Comparison of ENCODE assay signal across 14 cellular contexts in genomic region chr12:69468237-69469026, GRCh38. TPM values are rescaled to one million over a fixed set of nuclear protein-coding genes. Genes with fewer than 3 reads are reported as not detected.
DNase-seq lines count a peak whose midpoint lies in the region; ATAC-seq and TF ChIP-seq lines count a peak whose summit lies in the region.
"Had no signal": no experiment of that assay in that cellular context is flagged by ENCODE, and none has a peak within 500 bp of the region (broad histone marks: within the 10 kb centered on the region; RNA-seq: fewer than 3 reads in every experiment).

No MANE protein-coding gene starts in this region.

- peaks cover 4% of the 10 kb centered on the region for H3K79me1 ChIP-seq in H9 (ENCODE audit: insufficient read depth, low read depth, low read length, poor library complexity, severe bottlenecking)
- H3K79me1 ChIP-seq in mesenchymal stem cell (replicated peaks; ENCODE audit: low read length, poor library complexity, severe bottlenecking) = no peaks in the 10 kb centered on the region

- POLR2A ChIA-PET in CD4-positive, alpha-beta T cell (lab: Charles Lee) = no interaction called here

- WGBS in H9 (ENCODE audit: extremely low coverage, insufficient read length, low lambda C conversion rate) = no CpG with 5 or more reads among the region's 7 CpGs
- WGBS in mesenchymal stem cell = 92% methylated on average over 6 of the region's 7 CpGs

- H3K4me3 ChIP-seq in adipocyte (ENCODE audit: low read length) (peak overlapping the region; percentile 32), mesenchymal stem cell (ENCODE audit: insufficient read depth in 1 of 2, low read depth in 1 of 2, low read length in 2 of 2) (no peak overlapping the region), Peyer's patch (no peak overlapping the region)

- H3K27ac ChIP-seq in CD4-positive, alpha-beta T cell (ENCODE audit: low read depth, low read length) = no peak overlapping the region
- H3K27ac ChIP-seq in H9 (ENCODE audit: insufficient read length, low read depth, low read length) = no peak overlapping the region
- H3K27ac ChIP-seq in mesenchymal stem cell (ENCODE audit: low read length, poor library complexity, severe bottlenecking) = no peak overlapping the region
- no peak overlapping the region for H3K27ac ChIP-seq in Peyer's patch
- H3K27ac ChIP-seq: C4-2B had no signal

- no peak overlapping the region for H3K9ac ChIP-seq in H9 (ENCODE audit: extremely low read depth, insufficient read length, low read length)
- peak overlapping the region; percentile 49 for H3K9ac ChIP-seq in adipocyte (ENCODE audit: low read length)
- H3K9ac ChIP-seq in mesenchymal stem cell (ENCODE audit: low read length) = peak overlapping the region; percentile 70

- H4K8ac ChIP-seq in H9 (replicated peaks; ENCODE audit: insufficient read length, low read depth, low read length) = no peak overlapping the region
- no peak overlapping the region for H4K8ac ChIP-seq in mesenchymal stem cell (ENCODE audit: low read length)

- H3K27me3 ChIP-seq in CD4-positive, alpha-beta T cell (ENCODE audit: control insufficient read depth, insufficient read depth, low read length) = peaks cover 2% of the 10 kb centered on the region
- H3K27me3 ChIP-seq in H9 (ENCODE audit: insufficient read depth, low read length) = no peaks in the 10 kb centered on the region
- H3K27me3 ChIP-seq in adipocyte (replicated peaks; ENCODE audit: control insufficient read depth, insufficient read depth, low read length) = no peaks in the 10 kb centered on the region
- H3K27me3 ChIP-seq in mesenchymal stem cell (ENCODE audit: control insufficient read depth in 1 of 2, insufficient read depth in 1 of 2, low read length in 2 of 2) = no peaks in the 10 kb centered on the region
- H3K27me3 ChIP-seq in Peyer's patch = no peaks in the 10 kb centered on the region

- H3K9me3 ChIP-seq in CD4-positive, alpha-beta T cell (ENCODE audit: control insufficient read depth, low read length) = no peaks in the 10 kb centered on the region
- H3K9me3 ChIP-seq in H9 (ENCODE audit: control insufficient read depth, low read depth, low read length) (no peaks in the 10 kb centered on the region), adipocyte (ENCODE audit: control insufficient read depth, low read length) (no peaks in the 10 kb centered on the region), mesenchymal stem cell (ENCODE audit: control insufficient read depth, low read length) (no peaks in the 10 kb centered on the region), Peyer's patch (no peaks in the 10 kb centered on the region)

- no peak overlapping the region for H3K27ac Mint-ChIP-seq in CD4-positive, alpha-beta T cell
- peak overlapping the region in 2 of 3 experiments; percentile 72 to 75; a peak in 4 of 7 replicates for H3K27ac Mint-ChIP-seq in H9

- H4K5ac ChIP-seq in H9 (ENCODE audit: insufficient read length, low read depth, low read length) = no peak overlapping the region

- H2BK5ac ChIP-seq in H9 (ENCODE audit: insufficient read length, low read length) (no peak overlapping the region), mesenchymal stem cell (ENCODE audit: low read depth, low read length, poor library complexity, severe bottlenecking) (no peak overlapping the region)

- H2BK15ac ChIP-seq in H9 (ENCODE audit: low read depth, low read length) (no peak overlapping the region), mesenchymal stem cell (ENCODE audit: low read depth, poor library complexity, severe bottlenecking) (no peak overlapping the region)

- TF ChIP-seq POLR2A in Peyer's patch (IDR thresholded peaks at IDR 0.05) = no peak

- H3K4me1 ChIP-seq in H9 (ENCODE audit: insufficient read depth, low read length) (0 out of 2 replicates have a peak, but pooled peaks cover 4% of the 10 kb centered on the region), adipocyte (ENCODE audit: control insufficient read depth, insufficient read depth, low read length) (peaks cover 41% of the 10 kb centered on the region), mesenchymal stem cell (ENCODE audit: control insufficient read depth, insufficient read depth, low read depth, low read length) (peaks cover 2% of the 10 kb centered on the region), Peyer's patch (peaks cover 0 to 25% (median 9%) of the 10 kb centered on the region in 4 donors)

- H3K9me3 Mint-ChIP-seq in CD4-positive, alpha-beta T cell = no peaks in the 10 kb centered on the region
- H3K9me3 Mint-ChIP-seq in H9 = no peaks in the 10 kb centered on the region

- no peak for ATAC-seq in CD4-positive, alpha-beta T cell (ENCODE audit: poor library complexity)
- ATAC-seq: HCT116 had no signal

- H2AK5ac ChIP-seq in H9 (ENCODE audit: insufficient read length, low read length) = no peak overlapping the region
- no peak overlapping the region for H2AK5ac ChIP-seq in mesenchymal stem cell (ENCODE audit: low read length, severe bottlenecking)

- no peak for DNase-seq in CD4-positive, alpha-beta T cell
- DNase-seq in H9 (no peak), adipocyte (ENCODE audit: low read depth) (no peak), mesenchymal stem cell (no peak), occipital lobe (lab: John Stamatoyannopoulos, UW) (no peak), Peyer's patch (no peak), GDM1 (lab: John Stamatoyannopoulos, UW) (no peak), RKO (ENCODE audit: low spot score) (no peak)
- DNase-seq: GF-D8, NCI-H1092 treated with DMSO at 0.1 percent for 48 hours, RPMI8226, substantia nigra had no signal

- H3K14ac ChIP-seq in H9 (ENCODE audit: insufficient read depth, low read length) (no peak overlapping the region), mesenchymal stem cell (ENCODE audit: low read length in 2 of 2) (no peak overlapping the region)

- H4K91ac ChIP-seq in H9 (ENCODE audit: insufficient read length, low read depth, low read length) = no peak overlapping the region
- H4K91ac ChIP-seq in mesenchymal stem cell (ENCODE audit: low read length) = no peak overlapping the region

- peaks cover 4% of the 10 kb centered on the region for H3K23me2 ChIP-seq in H9 (ENCODE audit: insufficient read length, low read depth, low read length, poor library complexity, severe bottlenecking)

- CTCF ChIA-PET in CD4-positive, alpha-beta T cell (lab: Charles Lee) = no interaction called here

- TF ChIP-seq CTCF in CD4-positive, alpha-beta T cell (IDR thresholded peaks at IDR 0.05) = no peak
- TF ChIP-seq CTCF in H9 (conservative IDR thresholded peaks at IDR 0.05) = no peak
- TF ChIP-seq CTCF in Peyer's patch (IDR thresholded peaks at IDR 0.05) = no peak

- H3K4me1 Mint-ChIP-seq in CD4-positive, alpha-beta T cell (ENCODE audit: low read depth) = peaks cover 35% of the 10 kb centered on the region
- peaks cover 50 to 62% of the 10 kb centered on the region in 2 experiments for H3K4me1 Mint-ChIP-seq in H9

- peak overlapping the region; percentile 27 for H2AFZ ChIP-seq in H9 (ENCODE audit: low read length)
- H2AFZ ChIP-seq in mesenchymal stem cell (ENCODE audit: low read depth, low read length) = no peak overlapping the region

- no peaks in the 10 kb centered on the region for H3K36me3 ChIP-seq in adipocyte (ENCODE audit: control insufficient read depth, insufficient read depth, low read length, severe bottlenecking)
- no peaks in the 10 kb centered on the region for H3K36me3 ChIP-seq in mesenchymal stem cell (ENCODE audit: control insufficient read depth in 1 of 2, insufficient read depth in 2 of 2, low read depth in 1 of 2, low read length in 2 of 2)
- H3K36me3 ChIP-seq in Peyer's patch = no peaks in the 10 kb centered on the region

- H2BK20ac ChIP-seq in H9 (ENCODE audit: low read depth, low read length, poor library complexity, severe bottlenecking) = no peak overlapping the region

- H3K4me3 Mint-ChIP-seq in CD4-positive, alpha-beta T cell = peak overlapping the region; percentile 65
- H3K4me3 Mint-ChIP-seq in H9 = peak overlapping the region in 1 of 2 experiments; percentile 11; a peak in 1 of 5 replicates

- no peak overlapping the region for H3T11ph ChIP-seq in H9 (ENCODE audit: low read length)

- H3K18ac ChIP-seq in H9 (ENCODE audit: insufficient read length, low read depth, low read length) (no peak overlapping the region), mesenchymal stem cell (ENCODE audit: low read depth in 1 of 2, low read length in 2 of 2) (no peak overlapping the region)

- no peak overlapping the region for H3K23ac ChIP-seq in H9 (ENCODE audit: insufficient read length, low read depth, low read length)
- no peak overlapping the region for H3K23ac ChIP-seq in mesenchymal stem cell (ENCODE audit: low read length in 2 of 2)

- H3K4ac ChIP-seq in H9 (ENCODE audit: low read depth, low read length) (no peak overlapping the region), mesenchymal stem cell (ENCODE audit: low read depth in 1 of 2, low read length in 2 of 2) (no peak overlapping the region)

- H3K79me2 ChIP-seq in H9 (ENCODE audit: insufficient read depth, low read length) = peaks cover 22% of the 10 kb centered on the region

- peaks cover 10% of the 10 kb centered on the region for H3K36me3 Mint-ChIP-seq in CD4-positive, alpha-beta T cell (ENCODE audit: low read depth)
- H3K36me3 Mint-ChIP-seq in H9 (ENCODE audit: insufficient read depth in 1 of 3, low read depth in 3 of 3) = no peaks in the 10 kb centered on the region; a peak in 2 of 7 replicates

- no peaks in the 10 kb centered on the region for H3K27me3 Mint-ChIP-seq in CD4-positive, alpha-beta T cell
- no peaks in the 10 kb centered on the region for H3K27me3 Mint-ChIP-seq in H9 (ENCODE audit: low read depth)

- no peak overlapping the region for H2BK120ac ChIP-seq in H9 (ENCODE audit: low read depth, low read length, poor library complexity, severe bottlenecking)
- no peak overlapping the region for H2BK120ac ChIP-seq in mesenchymal stem cell (ENCODE audit: low read depth, low read length)

- intact Hi-C loops in CD4-positive, alpha-beta T cell (cut with DNase I, micrococcal nuclease) = loop anchor here in 1 of 2 experiments (5.0 to 10.0 kb wide), 3 partner anchors 114 to 314 kb away; partner anchors contain the start of gene RAB3IP

- H3K4me2 ChIP-seq in H9 (ENCODE audit: insufficient read depth, insufficient read length, low read length) (no peak overlapping the region), mesenchymal stem cell (ENCODE audit: low read length, poor library complexity, severe bottlenecking) (no peak overlapping the region)

- no peak overlapping the region for H2BK12ac ChIP-seq in H9 (ENCODE audit: insufficient read length, low read depth, low read length)
- H2BK12ac ChIP-seq in mesenchymal stem cell (ENCODE audit: low read length in 2 of 2) = no peak overlapping the region

- no peak overlapping the region for H3K56ac ChIP-seq in H9 (ENCODE audit: insufficient read length, low read depth, low read length)

- H4K20me1 ChIP-seq in H9 (ENCODE audit: control insufficient read depth, insufficient read depth, insufficient read length) = no peaks in the 10 kb centered on the region

RNA-seq across cellular contexts. Expression of gene FRS2, which starts 1.8 kb away (rescaled TPM):
- total RNA-seq in CD4-positive, alpha-beta T cell = 10 to 100 TPM; 21.7 to 24.9 TPM
- 30.6 and 33.7 TPM in 2 replicates for total RNA-seq in H9 (2021)
- polyA plus RNA-seq in mesenchymal stem cell (2013, experiment 1 of 2) = 16.3 TPM
- 17.0 TPM for polyA plus RNA-seq in mesenchymal stem cell (2013, experiment 2 of 2)
- total RNA-seq in occipital lobe = 66.8 TPM
- 10 to 100 TPM; 14.6 to 64.4 (median 43.2) TPM for total RNA-seq in Peyer's patch
